ENCODE assay signal across 8 cellular contexts in genomic region chr2:170973225-170973491, GRCh38. TPM values are rescaled to one million over a fixed set of nuclear protein-coding genes. Genes with fewer than 3 reads are reported as not detected.
DNase-seq lines count a peak whose midpoint lies in the region; ATAC-seq, FAIRE-seq and TF ChIP-seq lines count a peak whose summit lies in the region.

No MANE protein-coding gene starts in this region.

- POLR2A ChIA-PET in BJ (lab: Charles Lee), result interaction anchor here (0.5 kb wide), 1 partner anchor 440 kb away, joined by 6 read pairs; no protein-coding TSS in a partner anchor

- no peaks in the 10 kb centered on the region for H3K27me3 ChIP-seq in BJ (ENCODE audit: control insufficient read depth, insufficient read depth, low read length)

- peaks cover 11 to 13% of the 10 kb centered on the region in 2 donors for H3K4me1 Mint-ChIP-seq in natural killer cell

- CTCF ChIA-PET in BJ (lab: Yijun Ruan, JAX), result interaction anchor here (0.7 to 3.2 kb wide), 15 partner anchors 20 to 726 kb away, joined by 3 to 23 read pairs (median 3); no protein-coding TSS in a partner anchor

- no peak for FAIRE-seq in GM12892 (lab: Jason Lieb, UNC)

- TF ChIP-seq POLR2A in GM12892 (IDR thresholded peaks at IDR 0.05; ENCODE audit: low read depth, low read length), result no peak

- 0 out of 2 replicates have a peak, but pooled peaks cover 2% of the 10 kb centered on the region for H3K36me3 ChIP-seq in BJ (ENCODE audit: control insufficient read depth, insufficient read depth, low read length)

- H3K4me3 Mint-ChIP-seq in natural killer cell, result peak overlapping the region; percentile 87

- H3K27me3 Mint-ChIP-seq in natural killer cell (ENCODE audit: low read depth in 2 of 2), result peaks cover 0 to 3% of the 10 kb centered on the region in 2 donors

- no peak for DNase-seq in BJ (ENCODE audit: low read depth)
- no peak for DNase-seq in Jurkat, Clone E6-1 (ENCODE audit: low read depth, low spot score)
- DNase-seq in cardiac fibroblast (ENCODE audit: low read depth in 2 of 2), result no peak
- DNase-seq in natural killer cell, result no peak
- no peak for DNase-seq in GM12892 (ENCODE audit: insufficient read length)
- DNase-seq in stimulated activated CD8-positive, alpha-beta memory T cell treated with anti-CD3 and anti-CD28 coated beads, Interleukin-4, amount 100 ng/mL, for 48 hours, result no peak

- TF ChIP-seq CTCF in BJ (IDR thresholded peaks at IDR 0.05; ENCODE audit: insufficient read depth, low read depth, low read length) (no peak), cardiac fibroblast (IDR thresholded peaks at IDR 0.05; ENCODE audit: low read depth, low read length) (no peak), natural killer cell (IDR thresholded peaks at IDR 0.05) (no peak)

- intact Hi-C loops in natural killer cell (cut with micrococcal nuclease), result loop anchor here (1.0 to 10.0 kb wide), 4 partner anchors 114 to 443 kb away; no protein-coding TSS in a partner anchor

- H3K4me3 ChIP-seq in BJ (ENCODE audit: low read depth, low read length) (peak overlapping the region; percentile 75), cardiac fibroblast (replicated peaks in 1 of 2; ENCODE audit: low read depth in 2 of 2, low read length in 2 of 2) (peak overlapping the region; percentile 35 to 41)
- peak overlapping the region; percentile 48 for H3K4me3 ChIP-seq in Jurkat, Clone E6-1 (ENCODE audit: low read length)

- no peaks in the 10 kb centered on the region for H3K9me3 Mint-ChIP-seq in natural killer cell

- ATAC-seq in natural killer cell (no peak), HG02678 (IDR thresholded peaks at IDR 0.05; ENCODE audit: unreplicated experiment) (no peak), HG02970 (IDR thresholded peaks at IDR 0.05; ENCODE audit: low FRiP score, unreplicated experiment) (no peak)

- no peaks in the 10 kb centered on the region for H3K36me3 Mint-ChIP-seq in natural killer cell

- H3K27ac Mint-ChIP-seq in natural killer cell, result peak overlapping the region; percentile 23 to 53

RNA-seq across cellular contexts. Expression of gene GORASP2, which starts 44.1 kb away (rescaled TPM):
- polyA plus RNA-seq in BJ (2011; rRNA removed), result 186 and 194 TPM in 2 replicates
- 69.7 and 129 TPM in 2 replicates for polyA minus RNA-seq in BJ (2011; rRNA and poly(A)+ RNA removed)
- 74.3 TPM for polyA plus RNA-seq in Jurkat, Clone E6-1 (2012; ENCODE audit: insufficient read depth, insufficient read length)
- 10 to 100 TPM; 75.3 to 94.5 (median 80.3) TPM for total RNA-seq in natural killer cell
- polyA plus RNA-seq in GM12892 (2012; ENCODE audit: missing spikeins), result 59.6 TPM
